In the genomic region with DNA sequence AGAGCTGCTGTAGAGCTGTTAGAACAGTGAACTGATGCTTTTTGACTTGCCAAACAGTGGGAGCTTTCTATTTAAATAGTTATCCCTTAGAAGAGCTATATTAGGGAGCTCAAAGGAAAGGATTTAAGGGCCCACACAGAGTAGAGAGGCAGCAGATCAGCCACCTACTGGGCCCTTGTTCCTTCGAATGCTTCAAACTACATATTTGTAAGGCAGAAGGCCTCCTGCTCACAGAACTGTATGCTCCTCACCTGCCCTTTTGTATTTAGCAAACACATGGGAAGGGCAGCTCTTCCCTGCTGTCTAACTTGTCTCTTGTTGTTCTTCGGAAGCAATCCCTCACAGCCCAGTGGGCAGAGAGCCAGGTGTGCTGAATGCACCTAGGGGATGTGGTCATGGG, we compare ENCODE assay signal across 15 cellular contexts. TPM values are rescaled to one million over a fixed set of nuclear protein-coding genes. Genes with fewer than 3 reads are reported as not detected.
"Had no signal": no experiment of that assay in that cellular context is flagged by ENCODE, and none has a peak within 500 bp of the region (broad histone marks: within the 10 kb centered on the region; RNA-seq: fewer than 3 reads in every experiment).

No MANE protein-coding gene starts in this region.

- H3K27me3 ChIP-seq: hepatocyte had no signal

- H3K4me3 ChIP-seq: dorsolateral prefrontal cortex, hepatocyte had no signal

- H3K27ac ChIP-seq: hepatocyte had no signal

- H3K4me2 ChIP-seq: hepatocyte had no signal

- H2AFZ ChIP-seq: hepatocyte had no signal

- DNase-seq: activated CD4-positive, alpha-beta T cell treated with anti-CD3 and anti-CD28 coated beads for 1 hour; activated CD4-positive, alpha-beta T cell treated with anti-CD3 and anti-CD28 coated beads, Interleukin-2, amount 50 U/mL, for 4 hours; activated naive CD4-positive, alpha-beta T cell treated with Interleukin-2 at 50 U/mL for 16 hours; activated T-cell treated with anti-CD3 and anti-CD28 coated beads for 4 hours; dorsolateral prefrontal cortex; immature natural killer cell; mammary epithelial cell; naive thymus-derived CD4-positive, alpha-beta T cell; retina; T-cell; T1000 had no signal

- ATAC-seq: activated T-helper 17 cell treated with anti-CD3 and anti-CD28 coated beads, Interleukin-2, amount 50 U/mL, for 72 hours; naive thymus-derived CD4-positive, alpha-beta T cell; stimulated activated memory B cell treated with anti-CD40 and anti-IgM and Interleukin-4, amounts not matched to agents 10 μg/mL and 1 μg/mL and 100 μg/mL, for 72 hours; T-cell had no signal

RNA-seq across cellular contexts. Expression of gene IL1RAPL1, which starts 38.0 kb away (rescaled TPM):
- total RNA-seq: activated T-helper 17 cell treated with anti-CD3 and anti-CD28 coated beads, Interleukin-2, amount 50 U/mL, for 72 hours; bronchial epithelial cell; naive thymus-derived CD4-positive, alpha-beta T cell; T-cell had no signal
- polyA plus RNA-seq: immature natural killer cell; naive thymus-derived CD4-positive, alpha-beta T cell had no signal
